2 cellular contexts compared by ENCODE assay signal in the genomic region with DNA sequence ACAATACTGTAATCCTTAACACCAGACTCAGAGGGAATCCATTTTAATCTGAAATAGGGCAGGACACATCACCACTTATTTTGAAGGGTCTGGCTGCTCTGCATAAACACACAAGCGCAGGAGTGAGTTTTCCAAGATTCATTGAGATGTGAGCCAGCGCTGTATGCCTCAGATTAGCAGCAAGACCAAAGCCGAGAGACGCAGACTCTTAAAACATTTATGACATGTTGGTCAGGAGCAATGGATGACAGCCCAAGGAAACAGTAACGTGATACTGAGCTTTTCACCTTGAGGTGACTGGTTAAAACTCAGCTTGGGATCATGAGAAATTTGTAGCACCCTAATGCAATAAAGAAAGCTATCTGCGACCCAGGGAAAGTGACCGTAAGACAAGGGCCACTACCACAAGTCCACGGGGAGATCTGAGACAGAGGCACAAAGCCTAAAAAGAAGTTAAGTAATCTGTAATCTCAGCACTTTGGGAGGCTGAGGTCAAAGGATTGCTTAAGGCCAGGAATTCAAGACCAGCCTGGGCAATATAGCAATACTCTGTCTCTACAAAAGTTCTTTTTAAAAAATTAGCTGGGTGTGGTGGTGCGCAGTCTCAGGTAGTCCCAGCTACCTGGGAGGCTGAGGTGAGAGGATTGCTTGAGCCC.
A peak's percentile ranks its signal among the peaks of the same experiment; 100 is the strongest.
TF ChIP-seq lines count a peak whose summit lies in the region.

No MANE protein-coding gene starts in this region.

TF ChIP-seq in HEK293, 187 proteins besides CTCF, POLR2A, EP300 and RAD21 (continued from another document):
- TF ChIP-seq, protein P1, sequence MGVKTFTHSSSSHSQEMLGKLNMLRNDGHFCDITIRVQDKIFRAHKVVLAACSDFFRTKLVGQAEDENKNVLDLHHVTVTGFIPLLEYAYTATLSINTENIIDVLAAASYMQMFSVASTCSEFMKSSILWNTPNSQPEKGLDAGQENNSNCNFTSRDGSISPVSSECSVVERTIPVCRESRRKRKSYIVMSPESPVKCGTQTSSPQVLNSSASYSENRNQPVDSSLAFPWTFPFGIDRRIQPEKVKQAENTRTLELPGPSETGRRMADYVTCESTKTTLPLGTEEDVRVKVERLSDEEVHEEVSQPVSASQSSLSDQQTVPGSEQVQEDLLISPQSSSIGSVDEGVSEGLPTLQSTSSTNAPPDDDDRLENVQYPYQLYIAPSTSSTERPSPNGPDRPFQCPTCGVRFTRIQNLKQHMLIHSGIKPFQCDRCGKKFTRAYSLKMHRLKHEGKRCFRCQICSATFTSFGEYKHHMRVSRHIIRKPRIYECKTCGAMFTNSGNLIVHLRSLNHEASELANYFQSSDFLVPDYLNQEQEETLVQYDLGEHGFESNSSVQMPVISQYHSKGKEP (tag by site-specific recombination; IDR thresholded peaks at IDR 0.05) = no peak
- TF ChIP-seq MYNN (tag by site-specific recombination; IDR thresholded peaks at IDR 0.05; ENCODE audit: borderline replicate concordance) (0 out of 2 replicates have a peak, but pooled peaks have one; percentile 23), ZEB2 (tag by site-specific recombination; IDR thresholded peaks at IDR 0.05) (no peak), ZNF274 (IDR thresholded peaks at IDR 0.05; ENCODE audit: low read length) (no peak), ZNF274 (tag by site-specific recombination; IDR thresholded peaks at IDR 0.05; ENCODE audit: borderline replicate concordance) (no peak), ZNF768 (tag by site-specific recombination; IDR thresholded peaks at IDR 0.05) (no peak), ZBTB48 (tag by site-specific recombination; IDR thresholded peaks at IDR 0.05) (no peak), ZBTB17 (tag by site-specific recombination; IDR thresholded peaks at IDR 0.05) (peak; percentile 74), IKZF3 (tag by site-specific recombination; IDR thresholded peaks at IDR 0.05) (no peak), ZNF785 (tag by site-specific recombination; IDR thresholded peaks at IDR 0.05) (no peak), SP3 (tag by site-specific recombination; IDR thresholded peaks at IDR 0.05) (no peak), ZBTB21 (tag by site-specific recombination; IDR thresholded peaks at IDR 0.05) (no peak), ZNF157 (tag by site-specific recombination; IDR thresholded peaks at IDR 0.05) (no peak)
- TF ChIP-seq, protein P2, sequence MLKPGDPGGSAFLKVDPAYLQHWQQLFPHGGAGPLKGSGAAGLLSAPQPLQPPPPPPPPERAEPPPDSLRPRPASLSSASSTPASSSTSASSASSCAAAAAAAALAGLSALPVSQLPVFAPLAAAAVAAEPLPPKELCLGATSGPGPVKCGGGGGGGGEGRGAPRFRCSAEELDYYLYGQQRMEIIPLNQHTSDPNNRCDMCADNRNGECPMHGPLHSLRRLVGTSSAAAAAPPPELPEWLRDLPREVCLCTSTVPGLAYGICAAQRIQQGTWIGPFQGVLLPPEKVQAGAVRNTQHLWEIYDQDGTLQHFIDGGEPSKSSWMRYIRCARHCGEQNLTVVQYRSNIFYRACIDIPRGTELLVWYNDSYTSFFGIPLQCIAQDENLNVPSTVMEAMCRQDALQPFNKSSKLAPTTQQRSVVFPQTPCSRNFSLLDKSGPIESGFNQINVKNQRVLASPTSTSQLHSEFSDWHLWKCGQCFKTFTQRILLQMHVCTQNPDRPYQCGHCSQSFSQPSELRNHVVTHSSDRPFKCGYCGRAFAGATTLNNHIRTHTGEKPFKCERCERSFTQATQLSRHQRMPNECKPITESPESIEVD (tag by site-specific recombination; IDR thresholded peaks at IDR 0.05) = peak; percentile 42; the same call in 1 of the 2 replicates
- TF ChIP-seq, protein P3, sequence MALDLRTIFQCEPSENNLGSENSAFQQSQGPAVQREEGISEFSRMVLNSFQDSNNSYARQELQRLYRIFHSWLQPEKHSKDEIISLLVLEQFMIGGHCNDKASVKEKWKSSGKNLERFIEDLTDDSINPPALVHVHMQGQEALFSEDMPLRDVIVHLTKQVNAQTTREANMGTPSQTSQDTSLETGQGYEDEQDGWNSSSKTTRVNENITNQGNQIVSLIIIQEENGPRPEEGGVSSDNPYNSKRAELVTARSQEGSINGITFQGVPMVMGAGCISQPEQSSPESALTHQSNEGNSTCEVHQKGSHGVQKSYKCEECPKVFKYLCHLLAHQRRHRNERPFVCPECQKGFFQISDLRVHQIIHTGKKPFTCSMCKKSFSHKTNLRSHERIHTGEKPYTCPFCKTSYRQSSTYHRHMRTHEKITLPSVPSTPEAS (tag by site-specific recombination; IDR thresholded peaks at IDR 0.05) = no peak

TF ChIP-seq in HEK293T, 16 proteins besides CTCF, POLR2A, EP300 and RAD21 (continued from another document):
- TF ChIP-seq PKNOX1 (IDR thresholded peaks at IDR 0.05) (peak; percentile 47), LEF1 (IDR thresholded peaks at IDR 0.05; ENCODE audit: borderline replicate concordance) (no peak), SUZ12 (IDR thresholded peaks at IDR 0.05) (no peak)
